In the genomic region with DNA sequence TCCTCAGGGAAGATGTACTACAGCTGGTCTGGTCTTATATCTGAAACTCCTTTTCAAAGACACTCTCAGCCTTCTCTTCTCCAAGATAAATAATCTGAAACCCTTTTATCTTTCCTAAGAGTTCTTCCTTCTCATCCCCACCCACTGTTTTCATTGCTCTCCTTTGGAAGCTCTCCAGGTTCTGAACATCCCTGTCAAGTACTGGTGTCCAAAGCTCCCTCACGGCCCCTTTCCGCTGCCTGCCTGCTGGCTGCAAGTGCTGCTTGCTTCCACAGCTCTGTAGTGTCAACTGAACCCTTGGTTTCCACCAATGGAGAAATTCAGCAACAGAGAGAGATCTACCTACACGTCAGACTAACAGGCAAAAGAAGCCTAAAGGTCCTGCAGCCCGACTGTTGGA, we compare ENCODE assay signal across 23 cellular contexts. TPM values are rescaled to one million over a fixed set of nuclear protein-coding genes. Genes with fewer than 3 reads are reported as not detected.
DNase-seq lines count a peak whose midpoint lies in the region; ATAC-seq and TF ChIP-seq lines count a peak whose summit lies in the region.
"Had no signal": no experiment of that assay in that cellular context is flagged by ENCODE, and none has a peak within 500 bp of the region (broad histone marks: within the 10 kb centered on the region; RNA-seq: fewer than 3 reads in every experiment).

No MANE protein-coding gene starts in this region.

- H3K4me3 ChIP-seq in cardiac muscle cell, result no peak overlapping the region
- no peak overlapping the region for H3K4me3 ChIP-seq in aorta (ENCODE audit: low read length in 2 of 2)
- H3K4me3 ChIP-seq: GM23338, heart right ventricle, MG63 had no signal

- DNase-seq in cardiac muscle cell (ENCODE audit: low read depth in 1 of 2, low spot score in 1 of 2), result peak in 1 of 2 donors; percentile 13
- no peak for DNase-seq in cardiac septum (ENCODE audit: low spot score)
- DNase-seq in brain pericyte (ENCODE audit: low read depth, low spot score), result peak; percentile 61
- DNase-seq in nephron progenitor cell, result no peak
- no peak for DNase-seq in epidermal melanocyte (ENCODE audit: insufficient read length, low spot score)
- no peak for DNase-seq in aorta
- DNase-seq in activated CD4-positive, alpha-beta T cell treated with anti-CD3 and anti-CD28 coated beads, Interleukin-2, amount 50 U/mL, for 1 hour, result no peak
- DNase-seq: activated CD4-positive, alpha-beta memory T cell treated with anti-CD3 and anti-CD28 coated beads for 36 hours; activated T-cell treated with anti-CD3 and anti-CD28 coated beads, Interleukin-2, amount 50 U/mL, for 4 hours; CD4-positive, CD25-positive, alpha-beta regulatory T cell; DMS153; heart right ventricle; MG63; naive thymus-derived CD4-positive, alpha-beta T cell; NCI-H2081; NCI-H526 treated with DMSO at 0.1 percent for 48 hours; stimulated activated CD4-positive, alpha-beta T cell treated with anti-CD3 and anti-CD28 coated beads, Interleukin-12 subunit alpha, Interleukin-12 subunit beta, amount 100 ng/mL, for 4 hours had no signal

- peaks cover 23% of the 10 kb centered on the region for H3K4me1 ChIP-seq in cardiac muscle cell (ENCODE audit: low read depth)
- peaks cover 0 to 2% of the 10 kb centered on the region in 2 donors for H3K4me1 ChIP-seq in aorta (ENCODE audit: control insufficient read depth in 1 of 2, insufficient read depth in 2 of 2, low read length in 2 of 2)

- WGBS in aorta, 2 donors, result 39 to 44% methylated on average over 4 of the region's 4 CpGs

- H3K27ac Mint-ChIP-seq in nephron progenitor cell, result peak overlapping the region; percentile 7
- H3K27ac Mint-ChIP-seq: activated CD4-positive, alpha-beta memory T cell treated with anti-CD3 and anti-CD28 coated beads for 36 hours; CD4-positive, CD25-positive, alpha-beta regulatory T cell; GM23338; T-helper 1 cell treated with Interleukin-12 subunit alpha and Interleukin-12 subunit beta and Interleukin-4 antibody, amounts not matched to agents 30 μg/mL and 1 μg/mL, for 36 hours had no signal

- H3K27me3 ChIP-seq in cardiac muscle cell (no peaks in the 10 kb centered on the region), aorta (ENCODE audit: control insufficient read depth in 1 of 2, insufficient read depth in 2 of 2, low read length in 1 of 2) (no peaks in the 10 kb centered on the region)
- H3K27me3 ChIP-seq: heart right ventricle had no signal

- H3K36me3 ChIP-seq in cardiac muscle cell (no peaks in the 10 kb centered on the region), aorta (ENCODE audit: control insufficient read depth in 1 of 2, insufficient read depth in 2 of 2, low read length in 1 of 2) (peaks cover 0 to 1% of the 10 kb centered on the region in 2 donors)
- H3K36me3 ChIP-seq: heart right ventricle, MG63 had no signal

- H3K36me3 Mint-ChIP-seq in nephron progenitor cell (ENCODE audit: low read depth), result peaks cover 5% of the 10 kb centered on the region
- H3K36me3 Mint-ChIP-seq: activated CD4-positive, alpha-beta memory T cell treated with anti-CD3 and anti-CD28 coated beads for 36 hours; activated naive CD4-positive, alpha-beta T cell treated with anti-CD3 and anti-CD28 coated beads, Interleukin-2, amount 50 U/mL, for 72 hours; CD4-positive, CD25-positive, alpha-beta regulatory T cell; naive thymus-derived CD4-positive, alpha-beta T cell had no signal

- no peaks in the 10 kb centered on the region for H3K9me3 Mint-ChIP-seq in nephron progenitor cell
- H3K9me3 Mint-ChIP-seq: activated CD4-positive, alpha-beta memory T cell treated with anti-CD3 and anti-CD28 coated beads for 36 hours; activated naive CD4-positive, alpha-beta T cell treated with anti-CD3 and anti-CD28 coated beads, Interleukin-2, amount 50 U/mL, for 72 hours; activated T-cell treated with anti-CD3 and anti-CD28 coated beads, Interleukin-2, amount 50 U/mL, for 4 hours; GM23338; T-helper 1 cell treated with Interleukin-12 subunit alpha and Interleukin-12 subunit beta and Interleukin-4 antibody, amounts not matched to agents 30 μg/mL and 1 μg/mL, for 36 hours had no signal

- TF ChIP-seq CTCF in cardiac muscle cell (IDR thresholded peaks at IDR 0.05; ENCODE audit: low read depth, low read length) (no peak), nephron progenitor cell (IDR thresholded peaks at IDR 0.05) (no peak)

- ATAC-seq in HG03108 (IDR thresholded peaks at IDR 0.05; ENCODE audit: unreplicated experiment) (no peak), aorta (ENCODE audit: low FRiP score) (no peak)
- ATAC-seq: activated naive CD4-positive, alpha-beta T cell treated with anti-CD3 and anti-CD28 coated beads, Interleukin-2, amount 50 U/mL, for 72 hours; activated T-cell treated with anti-CD3 and anti-CD28 coated beads, Interleukin-2, amount 50 U/mL, for 4 hours; GM23338; naive thymus-derived CD4-positive, alpha-beta T cell had no signal

- H3K4me3 Mint-ChIP-seq in nephron progenitor cell, result no peak overlapping the region
- H3K4me3 Mint-ChIP-seq: activated CD4-positive, alpha-beta memory T cell treated with anti-CD3 and anti-CD28 coated beads for 36 hours; activated T-cell treated with anti-CD3 and anti-CD28 coated beads, Interleukin-2, amount 50 U/mL, for 4 hours; CD4-positive, CD25-positive, alpha-beta regulatory T cell; GM23338; naive thymus-derived CD4-positive, alpha-beta T cell; T-helper 1 cell treated with Interleukin-12 subunit alpha and Interleukin-12 subunit beta and Interleukin-4 antibody, amounts not matched to agents 30 μg/mL and 1 μg/mL, for 36 hours had no signal

- no peaks in the 10 kb centered on the region for H3K27me3 Mint-ChIP-seq in nephron progenitor cell (ENCODE audit: low read depth, poor library complexity)
- H3K27me3 Mint-ChIP-seq: activated CD4-positive, alpha-beta memory T cell treated with anti-CD3 and anti-CD28 coated beads for 36 hours had no signal

- intact Hi-C loops in cardiac septum (cut with DNase I), result no loop called here
- intact Hi-C loops in aorta (cut with DNase I), result no loop called here

- H3K9me3 ChIP-seq in cardiac muscle cell (ENCODE audit: low read depth), result no peaks in the 10 kb centered on the region
- H3K9me3 ChIP-seq in aorta (ENCODE audit: control insufficient read depth, low read length), result peaks cover 1% of the 10 kb centered on the region
- H3K9me3 ChIP-seq: heart right ventricle, MG63 had no signal

- H3K27ac ChIP-seq in cardiac muscle cell (peak overlapping the region; percentile 76), aorta (ENCODE audit: low read depth in 1 of 2, low read length in 2 of 2) (no peak overlapping the region)
- H3K27ac ChIP-seq: heart right ventricle had no signal

- peaks cover 26% of the 10 kb centered on the region for H3K4me1 Mint-ChIP-seq in nephron progenitor cell
- H3K4me1 Mint-ChIP-seq: GM23338 had no signal

RNA-seq across cellular contexts. Expression of gene SLC6A13, which starts 6.6 kb away (rescaled TPM):
- total RNA-seq in cardiac muscle cell, result 2.2 and 2.3 TPM in 2 replicates
- 0.34 and 3.8 TPM in 2 replicates for polyA plus RNA-seq in cardiac muscle cell
- total RNA-seq in cardiac septum, result 6.1 TPM
- total RNA-seq in aorta, result under 1 TPM in 1 of 2 donors, not detected in 1; 0.90 TPM
- not detected for polyA plus RNA-seq in aorta
- total RNA-seq: activated naive CD4-positive, alpha-beta T cell treated with anti-CD3 and anti-CD28 coated beads, Interleukin-2, amount 50 U/mL, for 72 hours; GM23338; posterior vena cava had no signal
- polyA plus RNA-seq: CD4-positive, CD25-positive, alpha-beta regulatory T cell; GM23338; naive thymus-derived CD4-positive, alpha-beta T cell had no signal

RNA-seq across cellular contexts. Expression of gene SLC6A12, which starts 55.3 kb away (rescaled TPM):
- total RNA-seq in cardiac muscle cell, result 0.33 and 0.63 TPM in 2 replicates
- 0.24 and 0.52 TPM in 2 replicates for polyA plus RNA-seq in cardiac muscle cell
- total RNA-seq in cardiac septum, result 2.7 TPM
- 1 to 10 TPM; 1.3 to 2.2 TPM for total RNA-seq in aorta
- under 1 TPM in 1 of 2 donors, not detected in 1; 0.38 TPM for polyA plus RNA-seq in aorta
- total RNA-seq: activated naive CD4-positive, alpha-beta T cell treated with anti-CD3 and anti-CD28 coated beads, Interleukin-2, amount 50 U/mL, for 72 hours; CD4-positive, CD25-positive, alpha-beta regulatory T cell; OCI-LY7 had no signal
- polyA plus RNA-seq: CD4-positive, CD25-positive, alpha-beta regulatory T cell; GM23338; naive thymus-derived CD4-positive, alpha-beta T cell had no signal
